Comparison of ENCODE assay signal across 13 cellular contexts in genomic region chr3:136932518-136932917, GRCh38. TPM values are rescaled to one million over a fixed set of nuclear protein-coding genes. Genes with fewer than 3 reads are reported as not detected.
DNase-seq lines count a peak whose midpoint lies in the region; ATAC-seq and TF ChIP-seq lines count a peak whose summit lies in the region.
"Had no signal": no experiment of that assay in that cellular context is flagged by ENCODE, and none has a peak within 500 bp of the region (broad histone marks: within the 10 kb centered on the region; RNA-seq: fewer than 3 reads in every experiment).

No MANE protein-coding gene starts in this region.

- no peak overlapping the region for H3K18ac ChIP-seq in IMR-90 (ENCODE audit: low read depth, low read length)

- peaks cover 26% of the 10 kb centered on the region for H3K4me1 Mint-ChIP-seq in MCF 10A (ENCODE audit: insufficient read depth, unreplicated experiment)

- no peak overlapping the region for H2BK20ac ChIP-seq in IMR-90 (ENCODE audit: low read depth, low read length)

- no peak overlapping the region for H2BK15ac ChIP-seq in IMR-90 (ENCODE audit: low read depth, low read length)

- CTCF ChIA-PET in MCF 10A (lab: Yijun Ruan, JAX) (no interaction called here), IMR-90 (lab: Yijun Ruan, JAX) (no interaction called here)

- no peaks in the 10 kb centered on the region; the same call in 1 of the 2 replicates for H4K20me1 ChIP-seq in IMR-90 (ENCODE audit: insufficient read depth, low read length)

- intact Hi-C loops in MCF 10A (cut with micrococcal nuclease), result no loop called here
- intact Hi-C loops in breast epithelium (cut with DNase I; ENCODE audit: low total_unique reads), result no loop called here
- intact Hi-C loops in IMR-90 (cut with micrococcal nuclease), result no loop called here
- intact Hi-C loops in esophagus squamous epithelium (cut with DNase I), result no loop called here

- no peak for ATAC-seq in IMR-90 (ENCODE audit: low read depth)

- in situ Hi-C loops in IMR-90 (cut with MboI; ENCODE audit: low sequenced_read_pairs), result no loop called here

- no peak overlapping the region for H4K91ac ChIP-seq in IMR-90 (ENCODE audit: insufficient read depth, low read depth, low read length)

- TF ChIP-seq CTCF in MCF 10A (IDR thresholded peaks at IDR 0.05; ENCODE audit: unreplicated experiment) (no peak), breast epithelium (IDR thresholded peaks at IDR 0.05) (no peak), IMR-90 (conservative IDR thresholded peaks at IDR 0.05; ENCODE audit: low read depth, low read length) (no peak), esophagus squamous epithelium (IDR thresholded peaks at IDR 0.05) (no peak)

- peak; percentile 53 for DNase-seq in MCF 10A (ENCODE audit: unreplicated experiment)
- DNase-seq in breast epithelium (ENCODE audit: low spot score in 2 of 2), result no peak
- peak; percentile 62 for DNase-seq in IMR-90
- DNase-seq in esophagus squamous epithelium (lab: John Stamatoyannopoulos, UW), result no peak
- DNase-seq in COR-L47 (lab: John Stamatoyannopoulos, UW), result no peak
- DNase-seq in stimulated activated CD4-positive, alpha-beta T cell treated with anti-CD3 and anti-CD28 coated beads, Interleukin-15, amount 100 ng/mL, for 24 hours, result no peak
- DNase-seq in hippocampal formation (lab: John Stamatoyannopoulos, UW), result no peak
- DNase-seq: activated CD4-positive, alpha-beta T cell treated with anti-CD3 and anti-CD28 coated beads for 4 hours; AML-193; GOT3; NCI-H187 treated with DMSO at 0.1 percent for 48 hours had no signal

- H3K9ac ChIP-seq in IMR-90 (ENCODE audit: low read depth, low read length) (no peak overlapping the region), subcutaneous abdominal adipose tissue (ENCODE audit: low read length in 5 of 5) (no peak overlapping the region)

- H3K27me3 ChIP-seq in breast epithelium (no peaks in the 10 kb centered on the region), IMR-90 (ENCODE audit: control insufficient read depth, insufficient read depth, low read length) (no peaks in the 10 kb centered on the region), esophagus squamous epithelium (no peaks in the 10 kb centered on the region), subcutaneous abdominal adipose tissue (ENCODE audit: control insufficient read depth in 5 of 5, insufficient read depth in 4 of 5, low read length in 5 of 5) (no peaks in the 10 kb centered on the region)

- dilution Hi-C loops in IMR-90 (cut with HindIII; ENCODE audit: low sequenced_read_pairs, unreplicated experiment), result no loop called here

- H3K36me3 ChIP-seq in breast epithelium (no peaks in the 10 kb centered on the region), IMR-90 (ENCODE audit: control insufficient read depth, insufficient read depth, low read length) (peaks cover 10% of the 10 kb centered on the region), esophagus squamous epithelium (peaks cover 0 to 48% (median 3%) of the 10 kb centered on the region in 3 donors), subcutaneous abdominal adipose tissue (ENCODE audit: control insufficient read depth in 5 of 5, insufficient read depth in 5 of 5, low read length in 5 of 5) (peaks cover 6 to 9% (median 9%) of the 10 kb centered on the region in 5 donors)

- no peak overlapping the region for H2BK120ac ChIP-seq in IMR-90 (ENCODE audit: low read depth, low read length)

- no peak overlapping the region for H4K5ac ChIP-seq in IMR-90 (ENCODE audit: low read depth, low read length)

- no peak for TF ChIP-seq POLR2A in breast epithelium (IDR thresholded peaks at IDR 0.05)
- TF ChIP-seq POLR2A in IMR-90 (IDR thresholded peaks at IDR 0.05; ENCODE audit: low read depth, low read length), result no peak
- TF ChIP-seq POLR2A in esophagus squamous epithelium (IDR thresholded peaks at IDR 0.05), result no peak

- H3K9me1 ChIP-seq in IMR-90 (ENCODE audit: insufficient read depth, low read length), result peaks cover 8% of the 10 kb centered on the region

- WGBS in IMR-90 (ENCODE audit: extremely low coverage in 2 of 2, insufficient read length in 1 of 2), 2 experiments, result no CpG with 5 or more reads among the region's 1 CpG
- WGBS in esophagus squamous epithelium, 2 donors, result 15 to 29% methylated on average over 1 of the region's 1 CpG

- H3K4me3 ChIP-seq in breast epithelium, result no peak overlapping the region
- H3K4me3 ChIP-seq in IMR-90 (ENCODE audit: insufficient read depth, low read depth, low read length), result no peak overlapping the region
- peak overlapping the region in 3 of 4 donors; percentile 40 to 61 (median 42) for H3K4me3 ChIP-seq in esophagus squamous epithelium
- H3K4me3 ChIP-seq in subcutaneous abdominal adipose tissue (ENCODE audit: low read depth in 1 of 5, low read length in 5 of 5), result peak overlapping the region in 2 of 5 donors; percentile 4 to 57

- peaks cover 59% of the 10 kb centered on the region for H3K36me3 Mint-ChIP-seq in MCF 10A (ENCODE audit: insufficient read depth, unreplicated experiment)

- no peak overlapping the region for H3K14ac ChIP-seq in IMR-90 (replicated peaks; ENCODE audit: low read depth, low read length)

- peaks cover 10 to 52% of the 10 kb centered on the region in 2 experiments for H3K79me1 ChIP-seq in IMR-90 (ENCODE audit: low read depth in 1 of 2, low read length in 2 of 2)

- no peaks in the 10 kb centered on the region for H3K27me3 Mint-ChIP-seq in MCF 10A (ENCODE audit: insufficient read depth, unreplicated experiment)
- H3K27me3 Mint-ChIP-seq: brain had no signal

- POLR2A ChIA-PET in MCF 10A (lab: Yijun Ruan, JAX) (interaction anchor here (0.7 to 1.7 kb wide), 8 partner anchors 11 to 180 kb away, joined by 3 to 10 read pairs (median 4); partner anchors contain the start of genes IL20RB and STAG1), IMR-90 (lab: Charles Lee; ENCODE audit: unreplicated experiment) (no interaction called here)

- peak overlapping the region in 1 of 2 donors; percentile 61 for H3K27ac ChIP-seq in breast epithelium
- no peak overlapping the region for H3K27ac ChIP-seq in IMR-90 (ENCODE audit: insufficient read depth, low read length)
- peak overlapping the region; percentile 29 to 80 (median 68) for H3K27ac ChIP-seq in esophagus squamous epithelium
- H3K27ac ChIP-seq in subcutaneous abdominal adipose tissue (ENCODE audit: low read depth, low read length), result peak overlapping the region; percentile 83

- no TSS peak for BruUV-seq in MCF 10A (replicated peaks; lab: Mats Ljungman, UMichigan)
- no TSS peak for BruUV-seq in IMR-90 (replicated peaks; lab: Mats Ljungman, UMichigan)

- no peaks in the 10 kb centered on the region for H3K9me3 ChIP-seq in breast epithelium
- no peaks in the 10 kb centered on the region for H3K9me3 ChIP-seq in IMR-90 (ENCODE audit: control insufficient read depth, insufficient read depth, low read length)
- no peaks in the 10 kb centered on the region for H3K9me3 ChIP-seq in esophagus squamous epithelium
- H3K9me3 ChIP-seq in subcutaneous abdominal adipose tissue (ENCODE audit: control insufficient read depth in 5 of 5, low read length in 5 of 5), result peaks cover 0 to 4% (median 0%) of the 10 kb centered on the region in 5 donors

- H3K4me2 ChIP-seq in IMR-90 (ENCODE audit: low read depth, low read length), result no peak overlapping the region

- no peak overlapping the region for H2AFZ ChIP-seq in IMR-90 (replicated peaks; ENCODE audit: low read length, poor library complexity)

- H3K56ac ChIP-seq in IMR-90 (ENCODE audit: extremely low read depth, insufficient read depth, low read length), result no peak overlapping the region

- H3K23ac ChIP-seq in IMR-90 (ENCODE audit: low read depth, low read length), result no peak overlapping the region

- H3K4ac ChIP-seq in IMR-90 (ENCODE audit: low read depth, low read length), result no peak overlapping the region

- H3K4me3 Mint-ChIP-seq in MCF 10A (ENCODE audit: unreplicated experiment), result peak overlapping the region; percentile 65
- H3K4me3 Mint-ChIP-seq: brain had no signal

- H2BK5ac ChIP-seq in IMR-90 (ENCODE audit: low read depth, low read length, poor library complexity, severe bottlenecking), result no peak overlapping the region

- H4K8ac ChIP-seq in IMR-90 (ENCODE audit: low read depth in 2 of 2, low read length in 2 of 2), result no peak overlapping the region

- H3K27ac Mint-ChIP-seq in MCF 10A (ENCODE audit: low read depth, unreplicated experiment), result peak overlapping the region; percentile 92
- H3K27ac Mint-ChIP-seq: brain had no signal

- TF ChIP-seq RAD21 in IMR-90 (IDR thresholded peaks at IDR 0.05; ENCODE audit: low read length), result no peak

- no peaks in the 10 kb centered on the region for H3K9me3 Mint-ChIP-seq in MCF 10A (ENCODE audit: unreplicated experiment)

- H3K4me1 ChIP-seq in breast epithelium, result peaks cover 0 to 11% of the 10 kb centered on the region in 2 donors
- H3K4me1 ChIP-seq in IMR-90 (ENCODE audit: control insufficient read depth, insufficient read depth, low read length), result 0 out of 2 replicates have a peak, but pooled peaks cover 2% of the 10 kb centered on the region
- peaks cover 17 to 80% (median 23%) of the 10 kb centered on the region in 3 donors for H3K4me1 ChIP-seq in esophagus squamous epithelium
- H3K4me1 ChIP-seq in subcutaneous abdominal adipose tissue (ENCODE audit: control insufficient read depth in 5 of 5, insufficient read depth in 5 of 5, low read length in 5 of 5), result peaks cover 2 to 42% (median 36%) of the 10 kb centered on the region in 5 donors

- no peak overlapping the region for H2AK9ac ChIP-seq in IMR-90 (replicated peaks; ENCODE audit: low read depth, low read length, poor library complexity)

- no peak overlapping the region for H2AK5ac ChIP-seq in IMR-90 (ENCODE audit: low read depth, low read length)

TF ChIP-seq in IMR-90, 13 proteins besides CTCF, POLR2A, EP300 and RAD21:
- TF ChIP-seq CEBPB (IDR thresholded peaks at IDR 0.05; ENCODE audit: low read depth, low read length) (peak; percentile 40; the same call in 1 of the 2 replicates), SMC3 (IDR thresholded peaks at IDR 0.05; ENCODE audit: low read depth, low read length) (no peak), MAZ (IDR thresholded peaks at IDR 0.05; ENCODE audit: borderline replicate concordance, low read depth, low read length) (no peak), RCOR1 (IDR thresholded peaks at IDR 0.05; ENCODE audit: insufficient replicate concordance, low read length) (no peak)

RNA-seq across cellular contexts. Expression of gene IL20RB, which starts 25.3 kb away (rescaled TPM):
- total RNA-seq in MCF 10A (2022) (158 and 163 TPM in 2 replicates), breast epithelium (1 to 10 TPM; 1.6 to 2.2 (median 1.6) TPM), IMR-90 (2012; rRNA removed) (0.56 and 0.72 TPM in 2 replicates), esophagus squamous epithelium (100 to 1,000 TPM in 3 of 4 donors, 10 to 100 TPM in 1; 95.1 to 112 (median 105) TPM)
- 0.72 and 0.97 TPM in 2 replicates for polyA plus RNA-seq in IMR-90 (2012; rRNA removed)
- polyA plus RNA-seq in IMR-90 (2012; cell fraction: cytosol; rRNA removed), result 0.38 and 0.62 TPM in 2 replicates
- 1.1 and 3.3 TPM in 2 replicates for polyA plus RNA-seq in IMR-90 (2012; cell fraction: nucleus; rRNA removed; ENCODE audit: low replicate concordance)

Comparison
In these comparisons a context has a peak if more than half of its experiments do, and no peak if none do; other contexts are left out.
1. DNase-seq: peak in MCF 10A (single experiment) and IMR-90 (single experiment); none in breast epithelium (0 of 2), esophagus squamous epithelium (single experiment), COR-L47 (single experiment), stimulated activated CD4-positive, alpha-beta T cell treated with anti-CD3 and anti-CD28 coated beads, Interleukin-15, amount 100 ng/mL, for 24 hours (single experiment) and hippocampal formation (0 of 2).
2. RNA of gene IL20RB, which starts 25.3 kb away (total RNA-seq): 158 to 163 TPM in MCF 10A and 95.1 to 112 TPM in esophagus squamous epithelium; 1.6 to 2.2 TPM in breast epithelium and 0.56 to 0.72 TPM in IMR-90; every median in the first group is over 10 times any median in the second.
3. H3K4me3 ChIP-seq: peak in esophagus squamous epithelium (3 of 4); none in breast epithelium (0 of 3) and IMR-90 (single experiment).